20 cellular contexts compared by ENCODE assay signal in genomic region chr7:151641587-151641986, GRCh38.
A peak's percentile ranks its signal among the peaks of the same experiment; 100 is the strongest.
DNase-seq lines count a peak whose midpoint lies in the region; ATAC-seq, FAIRE-seq and TF ChIP-seq lines count a peak whose summit lies in the region.
"Had no signal": no experiment of that assay in that cellular context is flagged by ENCODE, and none has a peak within 500 bp of the region (broad histone marks: within the 10 kb centered on the region; RNA-seq: fewer than 3 reads in every experiment).

No MANE protein-coding gene starts in this region.

- H3K4me2 ChIP-seq in K562 (ENCODE audit: insufficient read depth, low read length), result no peak overlapping the region
- no peak overlapping the region for H3K4me2 ChIP-seq in HepG2 (ENCODE audit: low read depth, low read length)
- H3K4me2 ChIP-seq: BLaER1, GM23338 had no signal

- H3K4me1 ChIP-seq in ascending aorta, result peaks cover 10 to 30% of the 10 kb centered on the region in 2 donors
- H3K4me1 ChIP-seq in K562 (replicated peaks in 1 of 2; ENCODE audit: control insufficient read depth in 2 of 2, insufficient read depth in 2 of 2, low read length in 2 of 2), result no peaks in the 10 kb centered on the region
- no peaks in the 10 kb centered on the region for H3K4me1 ChIP-seq in HepG2 (ENCODE audit: insufficient read depth, low read length)
- peaks cover 26 to 40% of the 10 kb centered on the region in 2 donors for H3K4me1 ChIP-seq in thoracic aorta (ENCODE audit: control insufficient read depth in 1 of 2, low read depth in 2 of 2)
- H3K4me1 ChIP-seq: Caco-2 had no signal

- no peak overlapping the region for H3K9ac ChIP-seq in K562 (ENCODE audit: insufficient read depth in 1 of 2, low read depth in 2 of 2, low read length in 2 of 2)
- H3K9ac ChIP-seq in HepG2 (ENCODE audit: insufficient read depth, low read depth, low read length), result no peak overlapping the region
- H3K9ac ChIP-seq: BLaER1 had no signal

- H3K4me3 ChIP-seq in ascending aorta (no peak overlapping the region), K562 (no peak overlapping the region), HepG2 (replicated peaks in 1 of 3; ENCODE audit: insufficient read depth in 1 of 3, low read depth in 2 of 3, low read length in 3 of 3) (no peak overlapping the region), thoracic aorta (no peak overlapping the region)
- H3K4me3 ChIP-seq: BLaER1, GM23338 had no signal

- TF ChIP-seq CTCF in ascending aorta (IDR thresholded peaks at IDR 0.05), result no peak
- TF ChIP-seq CTCF in K562 (IDR thresholded peaks at IDR 0.05 in 2 of 3, conservative IDR thresholded peaks at IDR 0.05 in 1 of 3; ENCODE audit: insufficient read depth in 2 of 3, low read depth in 1 of 3, low read length in 3 of 3), result no peak
- no peak for TF ChIP-seq CTCF in HepG2 (CRISPR knock-in tag; IDR thresholded peaks at IDR 0.05)
- TF ChIP-seq CTCF in thoracic aorta (IDR thresholded peaks at IDR 0.05), result no peak

- H4K20me1 ChIP-seq in K562 (replicated peaks; ENCODE audit: control insufficient read depth, insufficient read depth, low read length), result no peaks in the 10 kb centered on the region
- H4K20me1 ChIP-seq in HepG2 (ENCODE audit: insufficient read depth, low read length), result no peaks in the 10 kb centered on the region
- H4K20me1 ChIP-seq: BLaER1 had no signal

- H3K36me3 ChIP-seq in ascending aorta (no peaks in the 10 kb centered on the region), K562 (ENCODE audit: control insufficient read depth, insufficient read depth, low read length) (no peaks in the 10 kb centered on the region), HepG2 (replicated peaks in 1 of 2; ENCODE audit: control insufficient read depth in 1 of 2, insufficient read depth in 2 of 2, low read length in 2 of 2) (no peaks in the 10 kb centered on the region), thoracic aorta (no peaks in the 10 kb centered on the region)

- TF ChIP-seq RAD21 in K562 (CRISPR knock-in tag; conservative IDR thresholded peaks at IDR 0.05 in 1 of 2, IDR thresholded peaks at IDR 0.05 in 1 of 2) (no peak), HepG2 (CRISPR knock-in tag; IDR thresholded peaks at IDR 0.05) (no peak)

- DNase-seq in ascending aorta (ENCODE audit: low spot score in 2 of 2), result no peak
- DNase-seq in K562 (ENCODE audit: extremely low read depth in 1 of 4, low spot score in 3 of 4), result no peak
- DNase-seq in HepG2 (ENCODE audit: low spot score), result no peak
- no peak for DNase-seq in thoracic aorta (ENCODE audit: low spot score)
- no peak for DNase-seq in HT-29 (ENCODE audit: low spot score)
- DNase-seq: Caco-2; CD4-positive, CD25-positive, alpha-beta regulatory T cell; CD8-positive, alpha-beta T cell; DMS153; DND-41; H9 had no signal

- in situ Hi-C loops in K562 (cut with MboI) (no loop called here), HepG2 (cut with HindIII; ENCODE audit: extremely low pct_ligation_motif_present, low pct_unique_long_range_greater_than_20kb) (no loop called here)

- FAIRE-seq in K562 (lab: Jason Lieb, UNC) (no peak), HepG2 (lab: Jason Lieb, UNC) (no peak)
- FAIRE-seq: G401.6, GM12892, GM19239 had no signal

- no peaks in the 10 kb centered on the region for H3K9me1 ChIP-seq in K562 (ENCODE audit: control insufficient read depth, insufficient read depth, low read length)

- TF ChIP-seq EP300 in K562 (IDR thresholded peaks at IDR 0.05; ENCODE audit: low read length), result no peak
- no peak for TF ChIP-seq EP300 in HepG2 (IDR thresholded peaks at IDR 0.05; ENCODE audit: low read depth in 2 of 2, low read length in 2 of 2)
- no peak for TF ChIP-seq EP300 in HepG2 (CRISPR knock-in tag; IDR thresholded peaks at IDR 0.05; ENCODE audit: borderline replicate concordance)

- intact Hi-C loops in ascending aorta (cut with DNase I) (no loop called here), K562 (cut with micrococcal nuclease) (no loop called here), HepG2 (cut with micrococcal nuclease; ENCODE audit: unreplicated experiment) (no loop called here)

- TF ChIP-seq POLR2A in K562 (conservative IDR thresholded peaks at IDR 0.05) (no peak), HepG2 (IDR thresholded peaks at IDR 0.05; ENCODE audit: insufficient read depth in 1 of 2, low read depth in 2 of 2, low read length in 2 of 2) (no peak)

- CTCF ChIA-PET in K562 (lab: Yijun Ruan, JAX; ENCODE audit: low intra/inter-chr PET ratio) (no interaction called here), HepG2 (lab: Yijun Ruan, JAX; ENCODE audit: low intra/inter-chr PET ratio, low total read pairs) (no interaction called here)

- H2AFZ ChIP-seq in K562 (ENCODE audit: low read depth, low read length), result no peak overlapping the region
- H2AFZ ChIP-seq in HepG2 (ENCODE audit: low read length), result no peak overlapping the region
- H2AFZ ChIP-seq: GM23338 had no signal

- no peaks in the 10 kb centered on the region for H3K79me2 ChIP-seq in K562 (ENCODE audit: control insufficient read depth, insufficient read depth, low read length)
- H3K79me2 ChIP-seq in HepG2 (ENCODE audit: insufficient read depth, low read length), result no peaks in the 10 kb centered on the region

- ATAC-seq in K562, result no peak
- no peak for ATAC-seq in HepG2
- no peak for ATAC-seq in thoracic aorta (ENCODE audit: insufficient number of reproducible peaks, low FRiP score, low read depth)
- no peak for ATAC-seq in GM18861 (IDR thresholded peaks at IDR 0.05; ENCODE audit: unreplicated experiment)
- no peak for ATAC-seq in GM21619 (IDR thresholded peaks at IDR 0.05; ENCODE audit: unreplicated experiment)
- ATAC-seq: CD8-positive, alpha-beta T cell; GM23338; HCT116 had no signal

- WGBS in K562 (ENCODE audit: insufficient coverage, low coverage, missing lambda C conversion rate), result 0% methylated on average over 2 of the region's 2 CpGs
- 55% methylated on average over 2 of the region's 2 CpGs for WGBS in HepG2 (ENCODE audit: low lambda C conversion rate)

- BruUV-seq in K562 (replicated peaks; lab: Mats Ljungman, UMichigan) (no TSS peak), HepG2 (replicated peaks; lab: Mats Ljungman, UMichigan) (no TSS peak)

- peak overlapping the region; percentile 66 to 86 for H3K27ac ChIP-seq in ascending aorta
- no peak overlapping the region for H3K27ac ChIP-seq in K562 (ENCODE audit: extremely low read depth, low read depth, low read length)
- no peak overlapping the region for H3K27ac ChIP-seq in HepG2 (ENCODE audit: extremely low read length, insufficient read depth, low read length)
- peak overlapping the region; percentile 81 to 82 for H3K27ac ChIP-seq in thoracic aorta
- H3K27ac ChIP-seq: BLaER1, C4-2B had no signal

- H3K27me3 ChIP-seq in ascending aorta (no peaks in the 10 kb centered on the region), K562 (ENCODE audit: control insufficient read depth in 2 of 2, insufficient read depth in 2 of 2, low read length in 2 of 2) (peaks cover 8 to 30% of the 10 kb centered on the region in 2 experiments), HepG2 (ENCODE audit: control insufficient read depth in 1 of 2, insufficient read depth in 2 of 2, low read length in 2 of 2) (no peaks in the 10 kb centered on the region; a peak in 1 of 5 replicates), thoracic aorta (replicated peaks; ENCODE audit: insufficient read depth) (no peaks in the 10 kb centered on the region)
- H3K27me3 ChIP-seq: BLaER1 had no signal

- POLR2A ChIA-PET in K562 (lab: Yijun Ruan, JAX), result interaction anchor here (0.9 kb wide), 1 partner anchor 35 kb away, joined by 3 read pairs; no protein-coding TSS in a partner anchor
- POLR2A ChIA-PET in HepG2 (lab: Yijun Ruan, JAX), result no interaction called here

- H3K9me3 ChIP-seq in ascending aorta (no peaks in the 10 kb centered on the region), K562 (replicated peaks; ENCODE audit: control insufficient read depth, insufficient read depth, low read depth, low read length) (no peaks in the 10 kb centered on the region), HepG2 (ENCODE audit: low read length) (no peaks in the 10 kb centered on the region), thoracic aorta (no peaks in the 10 kb centered on the region)
- H3K9me3 ChIP-seq: Caco-2 had no signal

TF ChIP-seq in K562, 482 proteins besides CTCF, POLR2A, EP300 and RAD21:
- TF ChIP-seq ILF3 (IDR thresholded peaks at IDR 0.05; ENCODE audit: borderline replicate concordance), result no peak
- no peak for TF ChIP-seq SNIP1 (IDR thresholded peaks at IDR 0.05; ENCODE audit: low read depth)
- peak; percentile 35; the same call in 1 of the 2 replicates for TF ChIP-seq ATF3 (IDR thresholded peaks at IDR 0.05)
- no peak for TF ChIP-seq ATF3 (CRISPR knock-in tag; conservative IDR thresholded peaks at IDR 0.05)
- no peak for TF ChIP-seq TAF9B (IDR thresholded peaks at IDR 0.05; ENCODE audit: partially characterized antibody)

TF ChIP-seq in HepG2, 621 proteins besides CTCF, POLR2A, EP300 and RAD21:
- peak; percentile 89 for TF ChIP-seq CREB1 (IDR thresholded peaks at IDR 0.05)
- TF ChIP-seq CREB1 (CRISPR knock-in tag; IDR thresholded peaks at IDR 0.05), result no peak
- TF ChIP-seq RBAK (CRISPR knock-in tag; IDR thresholded peaks at IDR 0.05), result no peak
- no peak for TF ChIP-seq EZH2 (conservative IDR thresholded peaks at IDR 0.05; ENCODE audit: low read depth, low read length)
- TF ChIP-seq ATF7 (IDR thresholded peaks at IDR 0.05), result peak; percentile 74
- no peak for TF ChIP-seq ATF7 (CRISPR knock-in tag; IDR thresholded peaks at IDR 0.05)

Comparison
In these comparisons a context has a peak if more than half of its experiments do, and no peak if none do; other contexts are left out.
1. H3K27ac ChIP-seq: peak in ascending aorta (2 of 2) and thoracic aorta (2 of 2); none in K562 (single experiment) and HepG2 (single experiment).